Comparison of ENCODE assay signal across 12 cellular contexts in the genomic region with DNA sequence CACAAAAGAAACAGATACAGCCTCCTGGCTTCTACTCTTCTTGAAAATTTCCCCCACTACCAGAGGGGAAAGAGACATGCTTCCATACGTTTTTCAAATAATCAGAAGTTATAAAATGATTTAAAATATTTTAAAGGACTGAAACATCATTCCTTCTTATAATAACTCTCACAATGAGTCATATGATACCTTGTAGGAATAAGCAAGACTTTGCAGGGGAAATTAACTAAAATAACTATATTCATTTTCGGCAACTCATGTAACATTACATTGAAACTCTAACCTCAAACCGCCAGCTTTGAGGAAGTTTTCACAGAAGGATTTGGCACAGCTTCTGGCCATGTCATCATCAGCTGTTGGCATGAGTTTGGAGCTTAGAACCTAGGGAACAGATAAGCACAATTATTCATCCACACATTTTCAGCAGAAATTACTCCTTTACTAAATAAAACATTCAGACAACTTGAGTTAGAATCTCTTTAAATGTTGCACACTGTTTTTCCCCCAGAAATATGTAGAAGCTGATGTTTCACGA.
DNase-seq lines count a peak whose midpoint lies in the region; ATAC-seq and TF ChIP-seq lines count a peak whose summit lies in the region.
"Had no signal": no experiment of that assay in that cellular context is flagged by ENCODE, and none has a peak within 500 bp of the region (broad histone marks: within the 10 kb centered on the region; RNA-seq: fewer than 3 reads in every experiment).

No MANE protein-coding gene starts in this region.

- TF ChIP-seq CTCF in choroid plexus epithelial cell (conservative IDR thresholded peaks at IDR 0.05; ENCODE audit: low read depth, low read length): no peak

- ATAC-seq in GM21423 (IDR thresholded peaks at IDR 0.05; ENCODE audit: unreplicated experiment) (no peak), HG03139 (IDR thresholded peaks at IDR 0.05; ENCODE audit: unreplicated experiment) (no peak)
- ATAC-seq: stimulated activated naive CD8-positive, alpha-beta T cell treated with anti-CD3 and anti-CD28 coated beads, Interleukin-15, Interleukin-2, amounts not matched to agents 100 U/mL and 50 U/mL, for 24 hours had no signal

- DNase-seq in Daoy (ENCODE audit: low read depth): peak; percentile 73
- peak; percentile 48 to 84 for DNase-seq in NOMO-1 (lab: John Stamatoyannopoulos, UW; ENCODE audit: unreplicated experiment in 2 of 2)
- DNase-seq in choroid plexus epithelial cell (ENCODE audit: low read depth): peak; percentile 80
- peak; percentile 40 for DNase-seq in non-pigmented ciliary epithelial cell (ENCODE audit: low read depth)
- DNase-seq in NCI-H1417 (lab: John Stamatoyannopoulos, UW): no peak
- no peak for DNase-seq in central memory CD4-positive, alpha-beta T cell
- DNase-seq: activated effector memory CD4-positive, alpha-beta T cell treated with anti-CD3 and anti-CD28 coated beads, Interleukin-2, amount 50 U/mL, for 16 hours; mammary epithelial cell; spleen; stimulated activated naive CD8-positive, alpha-beta T cell treated with anti-CD3 and anti-CD28 coated beads, Interleukin-15, Interleukin-2, amounts not matched to agents 100 U/mL and 50 U/mL, for 24 hours had no signal

- no peak overlapping the region for H3K4me3 ChIP-seq in choroid plexus epithelial cell (ENCODE audit: low read depth, low read length)
- H3K4me3 ChIP-seq: spleen had no signal

Comparison
In these comparisons a context has a peak if more than half of its experiments do, and no peak if none do; other contexts are left out.
1. DNase-seq: peak in Daoy (single experiment), NOMO-1 (2 of 2), choroid plexus epithelial cell (single experiment) and non-pigmented ciliary epithelial cell (single experiment); none in NCI-H1417 (0 of 3) and central memory CD4-positive, alpha-beta T cell (single experiment).